In genomic region chr11:126140932-126141291, GRCh38 we compare ENCODE assay signal across 8 cellular contexts.
DNase-seq lines count a peak whose midpoint lies in the region; ATAC-seq and TF ChIP-seq lines count a peak whose summit lies in the region.

No MANE protein-coding gene starts in this region.

- H3K4me3 ChIP-seq in fibroblast of villous mesenchyme (ENCODE audit: low read depth, low read length) = no peak overlapping the region

- TF ChIP-seq CTCF in fibroblast of villous mesenchyme (IDR thresholded peaks at IDR 0.05; ENCODE audit: insufficient read depth, low read depth, low read length) = no peak

- DNase-seq in Daoy (ENCODE audit: low read depth) = peak; percentile 36
- DNase-seq in NCI-H510A treated with DMSO at 0.1 percent for 48 hours (lab: John Stamatoyannopoulos, UW) = peak; percentile 79
- peak; percentile 89 for DNase-seq in fibroblast of villous mesenchyme (ENCODE audit: low read depth)
- peak; percentile 58 for DNase-seq in renal cortical epithelial cell (ENCODE audit: low read depth)
- no peak for DNase-seq in activated CD8-positive, alpha-beta memory T cell treated with anti-CD3 and anti-CD28 coated beads for 24 hours
- no peak for DNase-seq in activated effector memory CD4-positive, alpha-beta T cell treated with Interleukin-2 at 50 U/mL for 16 hours

- ATAC-seq in HG03045 (IDR thresholded peaks at IDR 0.05; ENCODE audit: unreplicated experiment) = no peak
- no peak for ATAC-seq in GM21381 (IDR thresholded peaks at IDR 0.05; ENCODE audit: unreplicated experiment)

Comparison
In these comparisons a context has a peak if more than half of its experiments do, and no peak if none do; other contexts are left out.
1. DNase-seq: peak in Daoy (single experiment), NCI-H510A treated with DMSO at 0.1 percent for 48 hours (single experiment), fibroblast of villous mesenchyme (single experiment) and renal cortical epithelial cell (single experiment); none in activated CD8-positive, alpha-beta memory T cell treated with anti-CD3 and anti-CD28 coated beads for 24 hours (single experiment) and activated effector memory CD4-positive, alpha-beta T cell treated with Interleukin-2 at 50 U/mL for 16 hours (single experiment).